9 cellular contexts compared by ENCODE assay signal in the genomic region with DNA sequence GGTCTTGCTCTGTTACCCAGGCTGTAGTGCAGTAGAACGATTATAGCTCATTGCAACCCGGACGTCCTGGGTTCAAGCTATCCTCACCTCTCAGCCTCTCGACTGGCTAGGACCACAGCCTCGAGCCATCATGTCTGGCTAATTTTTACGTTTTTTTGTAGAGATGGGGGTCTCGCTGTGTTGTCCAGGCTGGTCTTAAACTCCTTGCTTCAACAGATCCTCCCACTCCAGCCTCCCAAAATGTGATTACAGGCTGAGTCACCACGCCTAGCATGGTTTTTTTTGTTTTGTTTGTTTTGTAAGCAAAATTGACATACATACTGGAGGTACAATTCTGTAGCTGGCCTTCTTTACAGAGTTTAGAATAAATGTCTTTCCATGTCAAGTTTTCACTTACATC. TPM values are rescaled to one million over a fixed set of nuclear protein-coding genes. Genes with fewer than 3 reads are reported as not detected.
DNase-seq lines count a peak whose midpoint lies in the region; ATAC-seq, FAIRE-seq and TF ChIP-seq lines count a peak whose summit lies in the region.
"Had no signal": no experiment of that assay in that cellular context is flagged by ENCODE, and none has a peak within 500 bp of the region (broad histone marks: within the 10 kb centered on the region; RNA-seq: fewer than 3 reads in every experiment).

No MANE protein-coding gene starts in this region.

- no peaks in the 10 kb centered on the region for H3K9me3 ChIP-seq in SK-N-MC (ENCODE audit: low read depth, low read length)
- no peaks in the 10 kb centered on the region for H3K9me3 ChIP-seq in skeletal muscle tissue (ENCODE audit: control insufficient read depth in 3 of 3, low read length in 3 of 3)
- H3K9me3 ChIP-seq in sigmoid colon = no peaks in the 10 kb centered on the region
- H3K9me3 ChIP-seq in pancreas = no peaks in the 10 kb centered on the region

- H3K4me1 ChIP-seq in skeletal muscle tissue (ENCODE audit: control insufficient read depth in 3 of 3, insufficient read depth in 3 of 3, low read length in 3 of 3) (peaks cover 8 to 24% (median 22%) of the 10 kb centered on the region in 3 donors), sigmoid colon (peaks cover 0 to 29% (median 17%) of the 10 kb centered on the region in 4 donors), pancreas (peaks cover 9 to 12% (median 12%) of the 10 kb centered on the region in 3 donors)

- H3K4me3 Mint-ChIP-seq in T-helper 2 cell treated with Interferon-gamma antibody and Interleukin-4, amounts not matched to agents 5 μg/mL and 100 μg/mL, for 36 hours = peak overlapping the region; percentile 99

- H3K36me3 ChIP-seq in SK-N-MC (ENCODE audit: insufficient read depth, low read length) (peaks cover 18% of the 10 kb centered on the region), skeletal muscle tissue (ENCODE audit: control insufficient read depth in 3 of 3, insufficient read depth in 3 of 3, low read length in 3 of 3) (peaks cover 15 to 19% (median 18%) of the 10 kb centered on the region in 3 donors), sigmoid colon (peaks cover 5 to 25% (median 15%) of the 10 kb centered on the region in 4 donors), pancreas (peaks cover 3 to 21% (median 8%) of the 10 kb centered on the region in 3 donors)

- H3K27ac ChIP-seq in SK-N-MC (no peak overlapping the region), skeletal muscle tissue (ENCODE audit: low read depth, low read length) (no peak overlapping the region), sigmoid colon (peak overlapping the region in 2 of 4 donors; percentile 91 to 98), pancreas (no peak overlapping the region)

- no peaks in the 10 kb centered on the region for H3K27me3 ChIP-seq in skeletal muscle tissue (ENCODE audit: control insufficient read depth in 3 of 3, insufficient read depth in 3 of 3, low read length in 3 of 3)
- no peaks in the 10 kb centered on the region for H3K27me3 ChIP-seq in sigmoid colon
- no peaks in the 10 kb centered on the region for H3K27me3 ChIP-seq in pancreas

- no peak for ATAC-seq in pancreas

- TF ChIP-seq CTCF in fibroblast of villous mesenchyme (IDR thresholded peaks at IDR 0.05; ENCODE audit: insufficient read depth, low read depth, low read length) (no peak), sigmoid colon (IDR thresholded peaks at IDR 0.05) (no peak), pancreas (IDR thresholded peaks at IDR 0.05) (no peak)

- TF ChIP-seq POLR2A in sigmoid colon (IDR thresholded peaks at IDR 0.05) = no peak

- H3K27me3 Mint-ChIP-seq in T-helper 2 cell treated with Interferon-gamma antibody and Interleukin-4, amounts not matched to agents 5 μg/mL and 100 μg/mL, for 36 hours (ENCODE audit: low read depth) = no peaks in the 10 kb centered on the region

- no peak for FAIRE-seq in pancreas (lab: Jason Lieb, UNC)

- peak overlapping the region; percentile 89 for H3K4me3 ChIP-seq in SK-N-MC
- H3K4me3 ChIP-seq in fibroblast of villous mesenchyme (ENCODE audit: low read depth, low read length) = peak overlapping the region; percentile 73
- peak overlapping the region; percentile 94 to 100 (median 98) for H3K4me3 ChIP-seq in skeletal muscle tissue (ENCODE audit: low read length in 3 of 3)
- peak overlapping the region in 2 of 4 donors; percentile 79 to 99 for H3K4me3 ChIP-seq in sigmoid colon
- peak overlapping the region in 2 of 4 donors; percentile 75 to 97 for H3K4me3 ChIP-seq in pancreas

- no peak for DNase-seq in T-helper 2 cell treated with Interferon-gamma antibody and Interleukin-4, amounts not matched to agents 5 μg/mL and 100 μg/mL, for 36 hours (ENCODE audit: low spot score)
- no peak for DNase-seq in T-helper 2 cell
- DNase-seq in SK-N-MC (ENCODE audit: low read depth, low spot score) = no peak
- no peak for DNase-seq in fibroblast of villous mesenchyme (ENCODE audit: low read depth)
- no peak for DNase-seq in sigmoid colon
- DNase-seq in pancreas = no peak
- no peak for DNase-seq in stimulated activated CD4-positive, alpha-beta T cell treated with anti-CD3 and anti-CD28 coated beads, Interleukin-2, amount 100 ng/mL, for 48 hours

- 81 to 89% methylated on average over 8 of the region's 8 CpGs for WGBS in sigmoid colon, 2 donors
- WGBS in pancreas, 2 donors = 81 to 91% methylated on average over 8 of the region's 8 CpGs

- no peak for TF ChIP-seq EP300 in sigmoid colon (IDR thresholded peaks at IDR 0.05)

- intact Hi-C loops in sigmoid colon (cut with DNase I) = loop anchor here (5.0 kb wide), 1 partner anchor 201 kb away; no protein-coding TSS in a partner anchor
- intact Hi-C loops in pancreas (cut with DNase I) = no loop called here

- peaks cover 8% of the 10 kb centered on the region for H3K36me3 Mint-ChIP-seq in T-helper 2 cell treated with Interferon-gamma antibody and Interleukin-4, amounts not matched to agents 5 μg/mL and 100 μg/mL, for 36 hours (ENCODE audit: low read depth)

- peaks cover 20% of the 10 kb centered on the region for H3K4me1 Mint-ChIP-seq in T-helper 2 cell treated with Interferon-gamma antibody and Interleukin-4, amounts not matched to agents 5 μg/mL and 100 μg/mL, for 36 hours (ENCODE audit: low read depth)

- H3K9ac ChIP-seq in SK-N-MC (ENCODE audit: insufficient read length) (no peak overlapping the region), skeletal muscle tissue (ENCODE audit: low read depth in 1 of 3, low read length in 3 of 3) (peak overlapping the region; percentile 98 to 99 (median 99))

- no peaks in the 10 kb centered on the region for H3K9me3 Mint-ChIP-seq in T-helper 2 cell treated with Interferon-gamma antibody and Interleukin-4, amounts not matched to agents 5 μg/mL and 100 μg/mL, for 36 hours

- peak overlapping the region; percentile 28 for H3K27ac Mint-ChIP-seq in T-helper 2 cell treated with Interferon-gamma antibody and Interleukin-4, amounts not matched to agents 5 μg/mL and 100 μg/mL, for 36 hours

RNA-seq across cellular contexts. Expression of gene LAMTOR5, which starts 1.0 kb away (rescaled TPM):
- total RNA-seq in fibroblast of villous mesenchyme (57.3 and 64.3 TPM in 2 replicates), skeletal muscle tissue (50.6 TPM), sigmoid colon (100 to 1,000 TPM in 2 of 4 donors, 10 to 100 TPM in 2; 61.2 to 117 (median 91.4) TPM), pancreas (10 to 100 TPM; 29.0 to 63.9 (median 36.8) TPM)
- polyA plus RNA-seq in sigmoid colon (100 to 1,000 TPM; 249 to 543 (median 418) TPM), pancreas (100 to 1,000 TPM; 107 to 159 TPM)

RNA-seq across cellular contexts. Expression of gene SLC16A4, which starts 17.7 kb away (rescaled TPM):
- total RNA-seq in fibroblast of villous mesenchyme = 73.4 and 241 TPM in 2 replicates
- 12.5 TPM for total RNA-seq in skeletal muscle tissue
- total RNA-seq in sigmoid colon = 10 to 100 TPM in 1 of 4 donors, 1 to 10 TPM in 3; 3.7 to 10.2 (median 7.5) TPM
- 1 to 10 TPM in 2 of 3 donors, not detected in 1; 1.6 to 3.0 TPM for polyA plus RNA-seq in sigmoid colon
- 1 to 10 TPM in 2 of 6 donors, under 1 TPM in 4; 0.32 to 1.8 (median 0.71) TPM for total RNA-seq in pancreas
- under 1 TPM; 0.52 to 0.53 TPM for polyA plus RNA-seq in pancreas

RNA-seq across cellular contexts. Expression of gene PROK1, which starts 42.5 kb away (rescaled TPM):
- not detected in 2 replicates for total RNA-seq in fibroblast of villous mesenchyme
- not detected for total RNA-seq in skeletal muscle tissue
- 1 to 10 TPM in 1 of 4 donors, not detected in 3; 3.2 TPM for total RNA-seq in sigmoid colon
- polyA plus RNA-seq in sigmoid colon = under 1 TPM in 2 of 3 donors, not detected in 1; 0.09 to 0.46 TPM
- under 1 TPM in 1 of 6 donors, not detected in 5; 0.12 TPM for total RNA-seq in pancreas
- polyA plus RNA-seq in pancreas = under 1 TPM in 1 of 2 donors, not detected in 1; 0.53 TPM
- polyA plus RNA-seq: AG04450 had no signal
